In genomic region chr9:90460220-90460619, GRCh38 we compare ENCODE assay signal across 1 cellular context.
TF ChIP-seq lines count a peak whose summit lies in the region.

No MANE protein-coding gene starts in this region.

TF ChIP-seq in WTC11, 78 proteins besides CTCF, POLR2A, EP300 and RAD21 (continued from another document):
- no peak for TF ChIP-seq FOXP4 (CRISPR knock-in tag; IDR thresholded peaks at IDR 0.05)
- no peak for TF ChIP-seq RELA (CRISPR knock-in tag; IDR thresholded peaks at IDR 0.05; ENCODE audit: borderline replicate concordance)
- no peak for TF ChIP-seq NR2C2 (CRISPR knock-in tag; IDR thresholded peaks at IDR 0.05)
- TF ChIP-seq ATF1 (CRISPR knock-in tag; IDR thresholded peaks at IDR 0.05) = no peak
- no peak for TF ChIP-seq TEAD4 (CRISPR knock-in tag; IDR thresholded peaks at IDR 0.05)
- no peak for TF ChIP-seq ATF3 (CRISPR knock-in tag; conservative IDR thresholded peaks at IDR 0.05)
- no peak for TF ChIP-seq NR1H2 (CRISPR knock-in tag; IDR thresholded peaks at IDR 0.05)
- TF ChIP-seq ZNF317 (CRISPR knock-in tag; IDR thresholded peaks at IDR 0.05; ENCODE audit: borderline replicate concordance, low read depth) = no peak
- TF ChIP-seq ZNF396 (CRISPR knock-in tag; IDR thresholded peaks at IDR 0.05; ENCODE audit: borderline replicate concordance) = no peak
- no peak for TF ChIP-seq ZNF138 (CRISPR knock-in tag; conservative IDR thresholded peaks at IDR 0.05)
- TF ChIP-seq MXD4 (CRISPR knock-in tag; IDR thresholded peaks at IDR 0.05; ENCODE audit: borderline replicate concordance) = no peak
- TF ChIP-seq SOX15 (CRISPR knock-in tag; IDR thresholded peaks at IDR 0.05) = no peak
- no peak for TF ChIP-seq ZNF671 (CRISPR knock-in tag; IDR thresholded peaks at IDR 0.05)
